8 cellular contexts compared by ENCODE assay signal in the genomic region with DNA sequence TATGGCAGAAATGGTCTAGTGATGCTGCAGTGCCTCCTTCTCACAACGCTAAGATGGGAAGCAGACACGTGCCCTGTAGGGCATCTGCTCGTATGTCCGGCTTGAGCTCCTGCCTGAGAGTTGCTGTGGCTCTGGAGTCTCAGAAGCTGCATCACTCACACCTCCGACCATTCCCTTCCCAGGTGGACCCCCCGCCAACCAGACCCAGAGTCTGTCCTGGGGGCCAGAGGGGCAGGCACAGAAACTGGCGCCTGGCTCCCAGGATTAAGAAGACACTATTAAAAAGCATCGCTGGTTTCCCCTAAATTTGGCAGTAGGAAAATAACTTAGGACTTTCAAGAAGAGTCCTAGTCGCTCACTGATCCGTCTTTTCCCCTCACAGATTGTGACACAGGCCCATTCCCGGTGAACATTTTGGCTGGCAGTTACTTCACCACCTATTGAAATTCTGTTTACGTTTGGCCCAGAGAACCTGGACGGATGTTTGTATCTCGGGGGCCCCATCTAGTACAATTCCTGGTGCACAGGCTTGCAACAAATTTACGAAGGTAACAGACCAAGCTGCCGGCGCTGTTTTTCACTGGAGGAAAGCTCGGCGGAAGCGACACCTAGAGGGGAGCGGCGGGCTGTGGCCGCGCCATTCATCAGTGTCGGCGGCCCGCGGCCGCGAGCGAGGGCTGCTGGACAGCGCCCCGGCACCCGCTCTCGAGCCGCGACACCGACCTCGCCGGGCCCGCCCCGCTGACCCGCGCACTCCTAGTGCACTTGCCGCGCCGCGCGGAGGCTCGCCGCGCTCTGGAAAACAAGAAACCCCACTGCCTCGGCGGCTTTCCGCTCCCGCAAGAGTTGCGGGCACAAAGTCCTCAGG. TPM values are rescaled to one million over a fixed set of nuclear protein-coding genes. Genes with fewer than 3 reads are reported as not detected.
DNase-seq lines count a peak whose midpoint lies in the region; ATAC-seq and TF ChIP-seq lines count a peak whose summit lies in the region.

No MANE protein-coding gene starts in this region.

- intact Hi-C loops in vagina (cut with DNase I): no loop called here

- H3K4me3 ChIP-seq in fibroblast of the aortic adventitia (ENCODE audit: low read depth, low read length) (no peak overlapping the region), vagina (peak overlapping the region; percentile 22 to 45)

- peaks cover 4 to 5% of the 10 kb centered on the region in 2 donors for H3K4me1 Mint-ChIP-seq in natural killer cell treated with Interleukin-12 subunit alpha and Interleukin-12 subunit beta and Interleukin-15 and Interleukin-18, amount 100 ng/mL, for 72 hours (ENCODE audit: low read depth in 2 of 2)

- H3K27me3 ChIP-seq in vagina: peaks cover 5% of the 10 kb centered on the region

- H3K27me3 Mint-ChIP-seq in natural killer cell treated with Interleukin-12 subunit alpha and Interleukin-12 subunit beta and Interleukin-15 and Interleukin-18, amount 100 ng/mL, for 72 hours: peaks cover 41 to 57% of the 10 kb centered on the region in 2 donors

- H3K27ac ChIP-seq in vagina: no peak overlapping the region

- TF ChIP-seq POLR2A in vagina (IDR thresholded peaks at IDR 0.05): no peak

- H3K9me3 Mint-ChIP-seq in natural killer cell treated with Interleukin-12 subunit alpha and Interleukin-12 subunit beta and Interleukin-15 and Interleukin-18, amount 100 ng/mL, for 72 hours: no peaks in the 10 kb centered on the region

- no peak overlapping the region for H3K27ac Mint-ChIP-seq in natural killer cell treated with Interleukin-12 subunit alpha and Interleukin-12 subunit beta and Interleukin-15 and Interleukin-18, amount 100 ng/mL, for 72 hours

- no peak overlapping the region for H3K4me3 Mint-ChIP-seq in natural killer cell treated with Interleukin-12 subunit alpha and Interleukin-12 subunit beta and Interleukin-15 and Interleukin-18, amount 100 ng/mL, for 72 hours

- TF ChIP-seq CTCF in fibroblast of the aortic adventitia (IDR thresholded peaks at IDR 0.05; ENCODE audit: insufficient read depth, low read length): peak; percentile 32
- TF ChIP-seq CTCF in vagina (IDR thresholded peaks at IDR 0.05): peak in 1 of 3 experiments; percentile 14

- H3K36me3 ChIP-seq in vagina: no peaks in the 10 kb centered on the region

- peaks cover 24% of the 10 kb centered on the region for H3K4me1 ChIP-seq in vagina

- H3K9me3 ChIP-seq in vagina: no peaks in the 10 kb centered on the region

- no peaks in the 10 kb centered on the region for H3K36me3 Mint-ChIP-seq in natural killer cell treated with Interleukin-12 subunit alpha and Interleukin-12 subunit beta and Interleukin-15 and Interleukin-18, amount 100 ng/mL, for 72 hours

- DNase-seq in DMS 273 (lab: John Stamatoyannopoulos, UW; ENCODE audit: unreplicated experiment): peak; percentile 83
- DNase-seq in DMS 273 treated with DMSO at 0.1 percent for 48 hours (lab: John Stamatoyannopoulos, UW): no peak
- DNase-seq in NCI-H1417 (lab: John Stamatoyannopoulos, UW): peak; percentile 61 to 83 (median 71)
- DNase-seq in activated T-cell treated with anti-CD3 and anti-CD28 coated beads, Interleukin-2, amount 50 U/mL, for 1 hour: peak; percentile 28
- no peak for DNase-seq in fibroblast of the aortic adventitia (ENCODE audit: low read depth)
- DNase-seq in natural killer cell treated with Interleukin-12 subunit alpha and Interleukin-12 subunit beta and Interleukin-15 and Interleukin-18, amount 100 ng/mL, for 72 hours (ENCODE audit: low spot score): no peak
- no peak for DNase-seq in vagina (ENCODE audit: extremely low spot score in 2 of 2)

- ATAC-seq in natural killer cell treated with Interleukin-12 subunit alpha and Interleukin-12 subunit beta and Interleukin-15 and Interleukin-18, amount 100 ng/mL, for 72 hours: peak; percentile 69 to 78
- ATAC-seq in GM19035 (IDR thresholded peaks at IDR 0.05; ENCODE audit: unreplicated experiment): no peak

RNA-seq across cellular contexts. Expression of a gene that starts 1.6 kb away (rescaled TPM):
- total RNA-seq in fibroblast of the aortic adventitia (ENCODE audit: low replicate concordance) (not detected in 2 replicates), vagina (3.7 TPM)
- not detected for total RNA-seq in natural killer cell treated with Interleukin-12 subunit alpha and Interleukin-12 subunit beta and Interleukin-15 and Interleukin-18, amount 100 ng/mL, for 72 hours

Comparison
In these comparisons a context has a peak if more than half of its experiments do, and no peak if none do; other contexts are left out.
1. DNase-seq: peak in DMS 273 (single experiment), NCI-H1417 (3 of 3) and activated T-cell treated with anti-CD3 and anti-CD28 coated beads, Interleukin-2, amount 50 U/mL, for 1 hour (single experiment); none in DMS 273 treated with DMSO at 0.1 percent for 48 hours (single experiment), fibroblast of the aortic adventitia (single experiment), natural killer cell treated with Interleukin-12 subunit alpha and Interleukin-12 subunit beta and Interleukin-15 and Interleukin-18, amount 100 ng/mL, for 72 hours (single experiment) and vagina (0 of 2).